8 cellular contexts compared by ENCODE assay signal in the genomic region with DNA sequence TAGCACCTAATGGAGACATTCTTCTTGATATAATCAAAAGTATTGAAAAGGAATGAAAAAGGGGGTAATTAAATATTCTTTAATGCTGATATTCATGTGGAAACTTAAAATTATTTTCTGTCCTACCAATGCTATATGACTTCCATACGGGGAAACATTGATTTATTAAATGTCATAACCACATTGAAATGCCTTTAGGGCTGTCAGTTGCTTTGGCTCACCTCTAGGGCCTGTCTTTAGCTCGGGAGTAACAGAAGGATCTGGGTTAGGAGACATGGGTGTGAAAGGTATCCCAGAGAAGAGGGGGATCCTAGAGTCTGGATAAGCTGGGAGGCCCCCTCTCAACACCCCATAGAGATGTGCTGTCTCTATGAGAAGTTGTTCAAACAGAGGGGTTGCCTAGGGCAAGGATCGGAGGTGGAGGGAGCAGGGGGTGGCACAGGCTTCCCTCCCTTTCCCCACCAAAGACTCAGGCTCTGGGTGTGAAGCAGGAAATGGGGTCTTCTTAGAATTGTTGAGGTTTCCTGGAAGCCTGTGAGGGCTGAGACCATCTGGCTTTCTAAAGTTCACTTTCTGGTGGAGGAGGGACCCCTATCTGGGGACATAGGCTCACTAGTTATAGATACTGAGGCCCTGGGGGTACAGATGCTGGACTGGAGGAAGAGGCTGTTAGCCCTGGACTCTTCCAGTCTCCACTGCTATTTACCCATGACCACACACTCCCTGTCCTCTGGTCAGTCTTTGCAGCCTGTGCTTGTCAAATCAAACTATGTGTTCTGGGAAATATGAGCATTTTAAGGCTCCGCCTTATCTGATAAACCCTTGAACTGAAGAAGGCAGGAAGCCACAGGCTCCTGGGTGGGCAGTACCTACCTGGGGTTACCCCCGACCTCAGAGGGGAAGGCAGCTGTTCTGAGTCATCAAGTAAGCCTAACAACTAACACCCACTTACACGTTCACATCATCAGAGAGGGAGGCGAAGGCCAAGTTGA. TPM values are rescaled to one million over a fixed set of nuclear protein-coding genes. Genes with fewer than 3 reads are reported as not detected.
A peak's percentile ranks its signal among the peaks of the same experiment; 100 is the strongest.
DNase-seq lines count a peak whose midpoint lies in the region; ATAC-seq, FAIRE-seq and TF ChIP-seq lines count a peak whose summit lies in the region.

No MANE protein-coding gene starts in this region.

- intact Hi-C loops in K562 (cut with micrococcal nuclease): loop anchor here (5.0 kb wide), 1 partner anchor 57 kb away; the partner anchor contains the start of gene RRAS2

- no peak for TF ChIP-seq RAD21 in K562 (CRISPR knock-in tag; conservative IDR thresholded peaks at IDR 0.05 in 1 of 2, IDR thresholded peaks at IDR 0.05 in 1 of 2)

- ATAC-seq in HG02642 (IDR thresholded peaks at IDR 0.05; ENCODE audit: poor library complexity, unreplicated experiment) (peak; percentile 84), K562 (peak; percentile 80)

- peak overlapping the region; percentile 11 to 37; a peak in 3 of 4 replicates for H3K9ac ChIP-seq in K562 (ENCODE audit: insufficient read depth in 1 of 2, low read depth in 2 of 2, low read length in 2 of 2)

- no TSS peak for BruUV-seq in K562 (replicated peaks; lab: Mats Ljungman, UMichigan)

- H3K27me3 ChIP-seq in GM06990 (replicated peaks; ENCODE audit: control insufficient read depth, insufficient read depth, low read length) (no peaks in the 10 kb centered on the region), K562 (ENCODE audit: control insufficient read depth in 2 of 2, insufficient read depth in 2 of 2, low read length in 2 of 2) (no peaks in the 10 kb centered on the region)

- POLR2A ChIA-PET in K562 (lab: Yijun Ruan, JAX): interaction anchor here (0.6 kb wide), 1 partner anchor 230 kb away, joined by 3 read pairs; no protein-coding TSS in a partner anchor

- peak; percentile 22 for DNase-seq in GM06990 (ENCODE audit: extremely low read depth, insufficient read length)
- DNase-seq in T-helper 9 cell: peak; percentile 45
- DNase-seq in K562 (ENCODE audit: extremely low read depth in 1 of 4, low spot score in 3 of 4): peak; percentile 49 to 71 (median 58)
- DNase-seq in stimulated activated CD4-positive, alpha-beta T cell treated with anti-CD3 and anti-CD28 coated beads, TNF-alpha, amount 100 ng/mL, for 4 hours (ENCODE audit: low read depth in 3 of 3): peak; percentile 19 to 70 (median 58)
- no peak for DNase-seq in GM19240 (ENCODE audit: insufficient read length, low spot score)
- no peak for DNase-seq in RKO (ENCODE audit: low spot score)
- no peak for DNase-seq in erythroblast (lab: John Stamatoyannopoulos, UW)

- no peaks in the 10 kb centered on the region for H3K9me1 ChIP-seq in K562 (ENCODE audit: control insufficient read depth, insufficient read depth, low read length)

- WGBS in K562 (ENCODE audit: insufficient coverage, low coverage, missing lambda C conversion rate): 17% methylated on average over 7 of the region's 7 CpGs

- peaks cover 10 to 22% of the 10 kb centered on the region in 2 experiments; a peak in 4 of 5 replicates for H3K4me1 ChIP-seq in K562 (replicated peaks in 1 of 2; ENCODE audit: control insufficient read depth in 2 of 2, insufficient read depth in 2 of 2, low read length in 2 of 2)

- H3K27ac ChIP-seq in K562 (ENCODE audit: extremely low read depth, low read depth, low read length): peak overlapping the region; percentile 67; the same call in 2 of the 3 replicates

- FAIRE-seq in K562 (lab: Jason Lieb, UNC): peak; percentile 68

- H2AFZ ChIP-seq in K562 (ENCODE audit: low read depth, low read length): peak overlapping the region; percentile 88

- TF ChIP-seq EP300 in K562 (IDR thresholded peaks at IDR 0.05; ENCODE audit: low read length): no peak; the same call in 1 of the 2 replicates

- in situ Hi-C loops in K562 (cut with MboI): loop anchor here (10.0 kb wide), 1 partner anchor 110 kb away; no protein-coding TSS in a partner anchor

- H3K4me3 ChIP-seq in GM06990 (replicated peaks; ENCODE audit: low read depth, low read length) (no peak overlapping the region), K562 (no peak overlapping the region)

- TF ChIP-seq POLR2A in K562 (conservative IDR thresholded peaks at IDR 0.05) (no peak), erythroblast (IDR thresholded peaks at IDR 0.05; ENCODE audit: low read length) (no peak)

- TF ChIP-seq CTCF in GM06990 (IDR thresholded peaks at IDR 0.05; ENCODE audit: insufficient read depth, low read length, poor library complexity, severe bottlenecking) (no peak), K562 (IDR thresholded peaks at IDR 0.05 in 2 of 3, conservative IDR thresholded peaks at IDR 0.05 in 1 of 3; ENCODE audit: insufficient read depth in 2 of 3, low read depth in 1 of 3, low read length in 3 of 3) (0 out of 6 replicates have a peak, but pooled peaks of 1 of the 3 experiments have one; percentile 30)

- H3K36me3 ChIP-seq in GM06990 (ENCODE audit: control insufficient read depth, insufficient read depth, low read length) (no peaks in the 10 kb centered on the region), K562 (ENCODE audit: control insufficient read depth, insufficient read depth, low read length) (no peaks in the 10 kb centered on the region)

- no peaks in the 10 kb centered on the region for H3K79me2 ChIP-seq in K562 (ENCODE audit: control insufficient read depth, insufficient read depth, low read length)

- peak overlapping the region; percentile 36; the same call in 1 of the 2 replicates for H3K4me2 ChIP-seq in K562 (ENCODE audit: insufficient read depth, low read length)

- H4K20me1 ChIP-seq in K562 (replicated peaks; ENCODE audit: control insufficient read depth, insufficient read depth, low read length): no peaks in the 10 kb centered on the region

- CTCF ChIA-PET in K562 (lab: Yijun Ruan, JAX; ENCODE audit: low intra/inter-chr PET ratio): no interaction called here

- no peaks in the 10 kb centered on the region for H3K9me3 ChIP-seq in K562 (replicated peaks; ENCODE audit: control insufficient read depth, insufficient read depth, low read depth, low read length)

TF ChIP-seq in K562, 482 proteins besides CTCF, POLR2A, EP300 and RAD21 (continues in another document):
- TF ChIP-seq KDM1A (IDR thresholded peaks at IDR 0.05) (peak in 1 of 2 experiments; percentile 41; a peak in 1 of 4 replicates), ZNF707 (CRISPR knock-in tag; conservative IDR thresholded peaks at IDR 0.05) (no peak), ZNF436 (CRISPR knock-in tag; IDR thresholded peaks at IDR 0.05) (no peak), CBFA2T2 (conservative IDR thresholded peaks at IDR 0.05) (peak; percentile 43), GATA2 (CRISPR knock-in tag; IDR thresholded peaks at IDR 0.05) (peak; percentile 19; the same call in 1 of the 2 replicates), ZNF253 (CRISPR knock-in tag; conservative IDR thresholded peaks at IDR 0.05) (no peak), TCF3 (CRISPR knock-in tag; IDR thresholded peaks at IDR 0.05) (0 out of 2 replicates have a peak, but pooled peaks have one; percentile 7), EWSR1 (IDR thresholded peaks at IDR 0.05; ENCODE audit: borderline replicate concordance, low read depth, partially characterized antibody) (no peak)
- TF ChIP-seq, protein P1, sequence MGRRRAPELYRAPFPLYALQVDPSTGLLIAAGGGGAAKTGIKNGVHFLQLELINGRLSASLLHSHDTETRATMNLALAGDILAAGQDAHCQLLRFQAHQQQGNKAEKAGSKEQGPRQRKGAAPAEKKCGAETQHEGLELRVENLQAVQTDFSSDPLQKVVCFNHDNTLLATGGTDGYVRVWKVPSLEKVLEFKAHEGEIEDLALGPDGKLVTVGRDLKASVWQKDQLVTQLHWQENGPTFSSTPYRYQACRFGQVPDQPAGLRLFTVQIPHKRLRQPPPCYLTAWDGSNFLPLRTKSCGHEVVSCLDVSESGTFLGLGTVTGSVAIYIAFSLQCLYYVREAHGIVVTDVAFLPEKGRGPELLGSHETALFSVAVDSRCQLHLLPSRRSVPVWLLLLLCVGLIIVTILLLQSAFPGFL (CRISPR knock-in tag; IDR thresholded peaks at IDR 0.05): no peak

RNA-seq across cellular contexts. Expression of gene RRAS2, which starts 55.8 kb away (rescaled TPM):
- 11.3 and 41.3 TPM in 2 replicates for total RNA-seq in K562 (2011; cell fraction: chromatin; rRNA removed; ENCODE audit: low replicate concordance)
- 9.2 and 11.7 TPM in 2 replicates for total RNA-seq in K562 (2011; cell fraction: nucleolus; rRNA removed)
- 22.9 and 46.2 TPM in 2 replicates for total RNA-seq in K562 (2011; cell fraction: nucleoplasm; rRNA removed)
- total RNA-seq in K562 (2014; rRNA removed): 36.0 and 37.6 TPM in 2 replicates
- 41.9 and 45.9 TPM in 2 replicates for total RNA-seq in K562 (2014; rRNA removed; fragmentation: Illumina TruSeq; extraction: Trizol)
- total RNA-seq in K562 (2015; rRNA removed; fragmentation: Illumina TruSeq; extraction: Trizol): 29.9 and 30.7 TPM in 2 replicates
- 40.7 and 42.6 TPM in 2 replicates for total RNA-seq in K562 (2021)
- 28.3 and 45.6 TPM in 2 replicates for polyA plus RNA-seq in K562 (2011; rRNA removed)
- polyA plus RNA-seq in K562 (2011; cell fraction: cytosol; rRNA removed): 11.6 and 15.2 TPM in 2 replicates
- 8.0 and 8.8 TPM in 2 replicates for polyA plus RNA-seq in K562 (2011; cell fraction: nucleus; rRNA removed)
- 23.9 and 29.5 TPM in 2 replicates for polyA plus RNA-seq in K562 (2012)
- polyA plus RNA-seq in K562 (2014; fragmentation: Illumina TruSeq; extraction: Trizol): 40.2 and 47.5 TPM in 2 replicates
- 10 to 100 TPM in 1 of 2 experiments, 1 to 10 TPM in 1; 9.4 to 10.3 TPM for polyA plus RNA-seq in K562 (2014; fragmentation: Nextera tagmentation; extraction: Ambion mirVana)
- polyA plus RNA-seq in K562 (2014; rRNA removed): 30.3 and 32.5 TPM in 2 replicates
- 43.4 and 45.5 TPM in 2 replicates for polyA minus RNA-seq in K562 (2011; rRNA and poly(A)+ RNA removed)
- polyA minus RNA-seq in K562 (2011; cell fraction: cytosol; rRNA and poly(A)+ RNA removed): 16.7 and 22.8 TPM in 2 replicates
- polyA minus RNA-seq in K562 (2011; cell fraction: nucleus; rRNA and poly(A)+ RNA removed): 13.6 and 13.7 TPM in 2 replicates

Comparison
In these comparisons a context has a peak if more than half of its experiments do, and no peak if none do; other contexts are left out.
1. DNase-seq: peak in GM06990 (single experiment), T-helper 9 cell (single experiment), K562 (4 of 4) and stimulated activated CD4-positive, alpha-beta T cell treated with anti-CD3 and anti-CD28 coated beads, TNF-alpha, amount 100 ng/mL, for 4 hours (3 of 3); none in GM19240 (single experiment), RKO (single experiment) and erythroblast (0 of 2).